Comparison of ENCODE assay signal across 13 cellular contexts in the genomic region with DNA sequence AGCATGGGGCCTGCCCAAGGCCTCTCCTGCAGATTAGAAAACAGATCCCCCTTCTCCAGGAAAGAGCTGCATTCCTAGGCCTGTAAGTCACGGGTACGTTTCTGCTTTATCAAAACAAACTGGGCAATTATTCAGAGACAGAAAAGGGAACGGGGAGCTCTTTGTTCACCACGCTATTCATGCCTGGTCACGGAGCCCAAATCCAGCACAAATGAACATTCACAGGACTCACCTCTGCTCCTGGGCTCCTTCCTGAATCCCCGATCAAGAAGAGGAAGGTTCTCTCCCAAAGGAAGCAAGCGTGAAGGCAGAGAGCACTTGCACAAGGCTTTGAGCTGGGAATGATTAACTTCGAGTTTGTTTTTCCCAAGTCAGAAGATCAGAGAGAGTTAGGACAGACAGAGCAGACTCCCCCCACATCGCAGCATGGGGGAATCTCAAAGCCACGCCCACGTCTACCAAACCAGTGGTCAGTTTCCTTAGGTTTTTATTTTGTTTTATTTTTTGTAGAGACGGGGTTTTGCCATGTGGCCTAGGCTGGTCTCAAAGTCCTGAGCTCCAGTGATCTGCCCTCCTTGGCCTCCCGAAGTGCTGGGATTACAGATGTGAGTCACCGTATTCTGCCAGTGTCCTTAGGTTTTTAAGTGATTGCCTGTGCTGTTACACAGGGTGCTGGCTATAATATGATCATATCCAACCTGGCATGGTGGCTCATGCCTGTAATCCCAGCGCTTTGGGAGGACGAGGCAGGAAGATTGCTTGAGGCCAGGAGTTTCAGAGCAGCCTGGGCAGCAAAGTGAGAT. TPM values are rescaled to one million over a fixed set of nuclear protein-coding genes. Genes with fewer than 3 reads are reported as not detected.
DNase-seq lines count a peak whose midpoint lies in the region; ATAC-seq, FAIRE-seq and TF ChIP-seq lines count a peak whose summit lies in the region.
"Not testable (repeated sequence)": the region's sequence is repeated elsewhere in the genome, so short reads cannot be mapped to it uniquely, and the experiment has no call there.
"Had no signal": no experiment of that assay in that cellular context is flagged by ENCODE, and none has a peak within 500 bp of the region (broad histone marks: within the 10 kb centered on the region; RNA-seq: fewer than 3 reads in every experiment).

No MANE protein-coding gene starts in this region.

- H4K12ac ChIP-seq in trophoblast cell (ENCODE audit: low read depth, low read length): not testable (repeated sequence)

- H3K4me1 ChIP-seq in A549: peaks cover 23% of the 10 kb centered on the region
- peaks cover 37% of the 10 kb centered on the region for H3K4me1 ChIP-seq in ES-I3 (ENCODE audit: insufficient read depth, low read length)
- not testable (repeated sequence) for H3K4me1 ChIP-seq in lung (ENCODE audit: control insufficient read depth in 2 of 2, insufficient read depth in 2 of 2, low read length in 2 of 2); trophoblast cell (ENCODE audit: control insufficient read depth in 1 of 2, insufficient read depth in 2 of 2, low read length in 2 of 2)

- H3K27me3 Mint-ChIP-seq in endothelial cell (ENCODE audit: unreplicated experiment): not testable (repeated sequence)

- H3K4me3 ChIP-seq in A549 (peak overlapping the region; percentile 46), astrocyte of the cerebellum (ENCODE audit: low read depth, low read length) (peak overlapping the region; percentile 22)
- H3K4me3 ChIP-seq in lung; trophoblast cell (ENCODE audit: low read depth, low read length): not testable (repeated sequence)

- H3K18ac ChIP-seq in trophoblast cell (ENCODE audit: low read length): not testable (repeated sequence)

- H2BK5ac ChIP-seq in trophoblast cell (ENCODE audit: low read depth, low read length, poor library complexity): peak overlapping the region; percentile 86

- not testable (repeated sequence) for H3K9me3 ChIP-seq in A549; ES-I3 (ENCODE audit: control insufficient read depth, insufficient read depth, low read length); lung (ENCODE audit: control insufficient read depth in 2 of 2, insufficient read depth in 1 of 2, low read length in 1 of 2); trophoblast cell (ENCODE audit: insufficient read depth, low read depth, low read length)

- peak overlapping the region; percentile 30 for H2BK120ac ChIP-seq in trophoblast cell (ENCODE audit: insufficient read depth, low read length, poor library complexity)

- in situ Hi-C loops in astrocyte of the cerebellum (cut with HindIII; ENCODE audit: low sequenced_read_pairs): not testable (repeated sequence)

- ATAC-seq in A549 (peak; percentile 97), left ventricle myocardium superior (peak; percentile 77), lung (ENCODE audit: insufficient read depth, low FRiP score) (peak; percentile 44)

- not testable (repeated sequence) for H3K9me3 Mint-ChIP-seq in endothelial cell (ENCODE audit: unreplicated experiment)

- H3K4ac ChIP-seq in trophoblast cell (ENCODE audit: low read depth, low read length): not testable (repeated sequence)

- not testable (repeated sequence) for H2AK5ac ChIP-seq in trophoblast cell (ENCODE audit: low read length)

- peak overlapping the region; percentile 29 for H4K8ac ChIP-seq in trophoblast cell (ENCODE audit: low read depth, low read length)

- peak; percentile 18; the same call in 1 of the 2 replicates for TF ChIP-seq POLR2A in A549 (IDR thresholded peaks at IDR 0.05; ENCODE audit: low read length)

- peak overlapping the region; percentile 74 for H4K91ac ChIP-seq in trophoblast cell (ENCODE audit: low read depth, low read length)

- POLR2A ChIA-PET in A549 (lab: Yijun Ruan, JAX): interaction anchor here (1.4 kb wide), 1 partner anchor 35 kb away, joined by 26 read pairs; a partner anchor contains a TSS

- H2AFZ ChIP-seq in trophoblast cell (ENCODE audit: insufficient read depth, low read length, poor library complexity): not testable (repeated sequence)

- not testable (repeated sequence) for TF ChIP-seq RAD21 in A549 (conservative IDR thresholded peaks at IDR 0.05 in 1 of 2, IDR thresholded peaks at IDR 0.05 in 1 of 2)

- H3K27ac ChIP-seq in A549 (peak overlapping the region; percentile 89 to 90), lung (ENCODE audit: low read depth in 1 of 2, low read length in 1 of 2) (peak overlapping the region in 1 of 2 donors; percentile 21), trophoblast cell (ENCODE audit: low read depth, low read length) (peak overlapping the region; percentile 88)

- not testable (repeated sequence) for H3K79me1 ChIP-seq in trophoblast cell (ENCODE audit: low read length)

- peak overlapping the region; percentile 59 for H3K9ac ChIP-seq in ES-I3 (ENCODE audit: low read depth, low read length)
- not testable (repeated sequence) for H3K9ac ChIP-seq in trophoblast cell (ENCODE audit: low read length)

- H3K27ac Mint-ChIP-seq in endothelial cell (ENCODE audit: unreplicated experiment): peak overlapping the region; percentile 64

- FAIRE-seq in A549 (lab: Jason Lieb, UNC): peak; percentile 100

- not testable (repeated sequence) for H3K23ac ChIP-seq in trophoblast cell (ENCODE audit: low read length)

- not testable (repeated sequence) for H3K4me3 Mint-ChIP-seq in endothelial cell (ENCODE audit: unreplicated experiment)

- not testable (repeated sequence) for H2BK12ac ChIP-seq in trophoblast cell (ENCODE audit: low read length)

- TF ChIP-seq EP300 in A549 (IDR thresholded peaks at IDR 0.05): not testable (repeated sequence)

- peak; percentile 27 to 85 for DNase-seq in A549 (ENCODE audit: low read depth in 1 of 2, low spot score in 1 of 2)
- peak; percentile 81 for DNase-seq in M059J (ENCODE audit: low read depth)
- not testable (repeated sequence) for DNase-seq in astrocyte of the cerebellum (ENCODE audit: low read depth); endothelial cell (ENCODE audit: low spot score); left ventricle myocardium superior; lung (ENCODE audit: low spot score); trophoblast cell

- intact Hi-C loops in left ventricle myocardium superior (cut with micrococcal nuclease): not testable (repeated sequence)

- H3K27me3 ChIP-seq in lung (ENCODE audit: control insufficient read depth, insufficient read depth); trophoblast cell (ENCODE audit: insufficient read depth, low read length): not testable (repeated sequence)

- not testable (repeated sequence) for H3K79me2 ChIP-seq in trophoblast cell (ENCODE audit: control insufficient read depth, insufficient read depth, low read length, poor library complexity)

- peaks cover 12% of the 10 kb centered on the region for H3K4me1 Mint-ChIP-seq in endothelial cell (ENCODE audit: unreplicated experiment)

- H3K4me2 ChIP-seq in A549: peak overlapping the region; percentile 91
- not testable (repeated sequence) for H3K4me2 ChIP-seq in trophoblast cell (ENCODE audit: low read length)

- CTCF ChIA-PET in A549 (lab: Yijun Ruan, JAX): interaction anchor here (0.6 kb wide), 1 partner anchor 336 kb away, joined by 3 read pairs; no protein-coding TSS in a partner anchor

- WGBS in A549 (ENCODE audit: missing lambda C conversion rate): 2% methylated on average over 14 of the region's 16 CpGs
- 60 to 76% methylated on average over 13 to 16 of the region's 16 CpGs for WGBS in lung, 2 donors
- WGBS in trophoblast cell (ENCODE audit: extremely low coverage, insufficient coverage, insufficient read length): no CpG with 5 or more reads among the region's 16 CpGs

- TF ChIP-seq CTCF in A549 (IDR thresholded peaks at IDR 0.05); astrocyte of the cerebellum (IDR thresholded peaks at IDR 0.05; ENCODE audit: low read depth, low read length, missing control alignments); endothelial cell (IDR thresholded peaks at IDR 0.05; ENCODE audit: unreplicated experiment); lung (IDR thresholded peaks at IDR 0.05; ENCODE audit: control extremely low read depth, extremely low read depth): not testable (repeated sequence)

- H3K36me3 Mint-ChIP-seq in endothelial cell (ENCODE audit: low read depth, unreplicated experiment): not testable (repeated sequence)

- H3K36me3 ChIP-seq in ES-I3 (ENCODE audit: insufficient read depth, low read length); lung (ENCODE audit: control insufficient read depth in 2 of 2, insufficient read depth in 2 of 2, low read length in 2 of 2); trophoblast cell (ENCODE audit: control insufficient read depth in 1 of 2, insufficient read depth in 2 of 2, low read length in 2 of 2): not testable (repeated sequence)

- peak overlapping the region; percentile 57 for H3K14ac ChIP-seq in trophoblast cell (ENCODE audit: low read length)

TF ChIP-seq in A549, 52 proteins besides CTCF, POLR2A, EP300 and RAD21 (continues in another document):
- peak in 1 of 2 experiments; percentile 47; a peak in 2 of 4 replicates for TF ChIP-seq CEBPB (IDR thresholded peaks at IDR 0.05)
- not testable (repeated sequence) for TF ChIP-seq FOSL2 (IDR thresholded peaks at IDR 0.05)
- TF ChIP-seq FOSL2 (CRISPR knock-in tag; IDR thresholded peaks at IDR 0.05): peak; percentile 51
- TF ChIP-seq JUN (IDR thresholded peaks at IDR 0.05): peak in 1 of 2 experiments; percentile 42; a peak in 1 of 5 replicates

RNA-seq across cellular contexts. Expression of a gene that starts 35.1 kb away (rescaled TPM):
- polyA plus RNA-seq in A549 (2011; rRNA removed) (17.4 and 22.0 TPM in 2 replicates), A549 (2017; fragmentation: RNase III; extraction: RNeasy Plus Mini Kit Qiagen cat#74134 plus additional on column Dnase treatment) (9.2 to 11.2 TPM (median 9.9 TPM) in 3 replicates), lung (10 to 100 TPM; 10.8 to 25.3 TPM)
- 3.9 and 5.4 TPM in 2 replicates for polyA plus RNA-seq in A549 (2012; cell fraction: cytosol; rRNA removed)
- polyA plus RNA-seq in A549 (2012; cell fraction: nucleus; rRNA removed): 8.4 and 8.5 TPM in 2 replicates
- 24.6 and 25.8 TPM in 2 replicates for polyA minus RNA-seq in A549 (2011; rRNA and poly(A)+ RNA removed)
- 23.0 and 23.1 TPM in 2 replicates for total RNA-seq in M059J (2014; rRNA removed; shearing (Covaris generic))
- total RNA-seq in endothelial cell (ENCODE audit: unreplicated experiment) (19.8 TPM), left ventricle myocardium superior (4.6 TPM), lung (10 to 100 TPM; 42.9 to 55.4 TPM)
- 12.1 and 12.5 TPM in 2 replicates for polyA plus RNA-seq in trophoblast cell (2013)

RNA-seq across cellular contexts. Expression of a gene that starts 42.2 kb away (rescaled TPM):
- polyA plus RNA-seq in A549 (2011; rRNA removed): not detected in 2 replicates
- not detected in 2 replicates for polyA plus RNA-seq in A549 (2012; cell fraction: cytosol; rRNA removed)
- not detected in 2 replicates for polyA plus RNA-seq in A549 (2012; cell fraction: nucleus; rRNA removed)
- not detected in 3 replicates for polyA plus RNA-seq in A549 (2017; fragmentation: RNase III; extraction: RNeasy Plus Mini Kit Qiagen cat#74134 plus additional on column Dnase treatment)
- not detected in 2 replicates for polyA minus RNA-seq in A549 (2011; rRNA and poly(A)+ RNA removed)
- not detected in 2 replicates for total RNA-seq in M059J (2014; rRNA removed; shearing (Covaris generic))
- total RNA-seq in endothelial cell (ENCODE audit: unreplicated experiment): not detected
- not detected for total RNA-seq in left ventricle myocardium superior
- not detected for total RNA-seq in lung
- under 1 TPM in 1 of 2 donors, not detected in 1; 0.02 TPM for polyA plus RNA-seq in lung
- polyA plus RNA-seq in trophoblast cell (2013): 0.01 and 0.03 TPM in 2 replicates
- total RNA-seq: activated CD8-positive, alpha-beta memory T cell treated with anti-CD3 and anti-CD28 coated beads for 36 hours; CD4-positive, alpha-beta memory T cell; mononuclear cell; Right ventricle myocardium superior; T-helper 17 cell had no signal
- polyA plus RNA-seq: CD4-positive, alpha-beta memory T cell had no signal

Comparison
In these comparisons a context has a peak if more than half of its experiments do, and no peak if none do; other contexts are left out.
1. ATAC-seq: peak in every context shown above with its lines; median percentile 97 in A549; 77 in left ventricle myocardium superior; 44 in lung.